In the genomic region with DNA sequence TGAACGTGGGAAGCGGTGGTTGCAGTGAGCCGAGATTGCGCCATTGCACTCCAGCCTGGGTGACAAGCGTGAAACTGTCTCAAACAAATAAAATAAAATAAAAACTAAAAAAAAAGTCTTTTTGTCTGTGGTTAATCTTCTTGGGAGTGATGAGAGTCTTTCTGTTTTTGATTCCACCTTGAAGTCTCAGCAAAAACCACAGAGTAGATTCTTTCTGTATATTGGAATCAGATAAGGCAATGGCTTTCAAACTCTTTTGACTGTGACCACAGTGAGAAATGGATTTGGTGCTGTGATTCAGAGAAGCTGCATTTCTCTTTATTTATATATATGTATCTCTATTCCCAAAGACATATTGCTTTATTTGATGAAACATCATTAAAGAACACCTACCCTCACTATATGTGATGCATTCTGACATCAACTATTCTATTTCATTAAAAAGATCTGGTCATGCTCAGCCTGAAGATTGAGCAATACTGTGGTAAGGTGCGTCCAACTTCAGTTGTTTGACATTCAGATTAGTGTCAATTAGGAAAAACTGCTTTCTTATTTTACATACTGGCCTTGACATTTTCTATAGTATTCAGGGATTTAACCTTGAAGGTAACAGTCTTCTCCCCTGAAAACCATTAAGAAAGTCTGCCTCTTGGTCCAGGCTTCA, we compare ENCODE assay signal across 1 cellular context.
TF ChIP-seq lines count a peak whose summit lies in the region.

No MANE protein-coding gene starts in this region.

TF ChIP-seq in H1, 55 proteins besides CTCF, POLR2A, EP300 and RAD21 (continued from another document):
- TF ChIP-seq SIX5 (IDR thresholded peaks at IDR 0.05; ENCODE audit: low read depth, low read length) = no peak
- TF ChIP-seq SP2 (IDR thresholded peaks at IDR 0.05; ENCODE audit: low read length) = no peak
- no peak for TF ChIP-seq TAF7 (optimal IDR thresholded peaks at IDR 0.05; ENCODE audit: borderline replicate concordance, low read depth, low read length)
- peak; percentile 33; the same call in 1 of the 2 replicates for TF ChIP-seq CEBPB (IDR thresholded peaks at IDR 0.05; ENCODE audit: low read depth, low read length)
- TF ChIP-seq SAP30 (IDR thresholded peaks at IDR 0.05; ENCODE audit: insufficient read depth, insufficient replicate concordance, low read length) = no peak
- no peak for TF ChIP-seq TAF1 (IDR thresholded peaks at IDR 0.05; ENCODE audit: low read depth, low read length)
- no peak for TF ChIP-seq SIRT6 (IDR thresholded peaks at IDR 0.05; ENCODE audit: low read length)
TF ChIP-seq in H1: peak in this region for 1.
